ENCODE assay signal across 8 cellular contexts in genomic region chr19:58560007-58560887, GRCh38. TPM values are rescaled to one million over a fixed set of nuclear protein-coding genes. Genes with fewer than 3 reads are reported as not detected.
A peak's percentile ranks its signal among the peaks of the same experiment; 100 is the strongest.
DNase-seq lines count a peak whose midpoint lies in the region; ATAC-seq and TF ChIP-seq lines count a peak whose summit lies in the region.

No MANE protein-coding gene starts in this region.

- ATAC-seq in activated T-cell treated with anti-CD3 and anti-CD28 coated beads, Interleukin-2, amount 50 U/mL, for 72 hours (replicated peaks in 1 of 2) = no peak
- no peak for ATAC-seq in right lobe of liver

- no peak for TF ChIP-seq POLR2A in right lobe of liver (IDR thresholded peaks at IDR 0.05)

- peak overlapping the region in 2 of 3 donors; percentile 98 to 100 for H3K27ac ChIP-seq in right lobe of liver
- H3K27ac ChIP-seq in tibial artery = peak overlapping the region; percentile 99 to 100

- no peak for TF ChIP-seq CTCF in astrocyte of the cerebellum (IDR thresholded peaks at IDR 0.05; ENCODE audit: low read depth, low read length, missing control alignments)
- no peak for TF ChIP-seq CTCF in right lobe of liver (IDR thresholded peaks at IDR 0.05)
- no peak for TF ChIP-seq CTCF in tibial artery (IDR thresholded peaks at IDR 0.05)

- intact Hi-C loops in right lobe of liver (cut with DNase I) = no loop called here
- intact Hi-C loops in tibial artery (cut with DNase I; ENCODE audit: low total_unique reads) = no loop called here

- H3K9me3 ChIP-seq in right lobe of liver (no peaks in the 10 kb centered on the region), tibial artery (no peaks in the 10 kb centered on the region)

- no peaks in the 10 kb centered on the region for H3K9me3 Mint-ChIP-seq in activated T-cell treated with anti-CD3 and anti-CD28 coated beads, Interleukin-2, amount 50 U/mL, for 72 hours

- H3K27ac Mint-ChIP-seq in activated T-cell treated with anti-CD3 and anti-CD28 coated beads, Interleukin-2, amount 50 U/mL, for 72 hours = peak overlapping the region; percentile 99

- H3K4me1 Mint-ChIP-seq in activated T-cell treated with anti-CD3 and anti-CD28 coated beads, Interleukin-2, amount 50 U/mL, for 72 hours (ENCODE audit: low read depth) = peaks cover 67% of the 10 kb centered on the region

- in situ Hi-C loops in astrocyte of the cerebellum (cut with HindIII; ENCODE audit: low sequenced_read_pairs) = no loop called here

- DNase-seq in activated T-cell treated with anti-CD3 and anti-CD28 coated beads, Interleukin-2, amount 50 U/mL, for 72 hours = no peak
- no peak for DNase-seq in activated T-cell treated with anti-CD3 and anti-CD28 coated beads, Interleukin-2, amount 50 U/mL, for 1 hour
- DNase-seq in astrocyte of the cerebellum (ENCODE audit: low read depth) (no peak), right lobe of liver (no peak), tibial artery (no peak), HPDE6-E6E7 (ENCODE audit: extremely low spot score) (no peak), SHP77 (lab: John Stamatoyannopoulos, UW) (no peak)
- DNase-seq in central memory CD4-positive, alpha-beta T cell = no peak

- H3K36me3 Mint-ChIP-seq in activated T-cell treated with anti-CD3 and anti-CD28 coated beads, Interleukin-2, amount 50 U/mL, for 72 hours (ENCODE audit: insufficient read depth in 2 of 2) = peaks cover 10 to 11% of the 10 kb centered on the region in 2 donors

- H3K27me3 ChIP-seq in right lobe of liver (no peaks in the 10 kb centered on the region), tibial artery (no peaks in the 10 kb centered on the region)

- 36% methylated on average over 2 of the region's 8 CpGs for WGBS in right lobe of liver (ENCODE audit: insufficient coverage, low coverage, low lambda C conversion rate, missing lambda C conversion rate)

- peaks cover 5% of the 10 kb centered on the region for H3K27me3 Mint-ChIP-seq in activated T-cell treated with anti-CD3 and anti-CD28 coated beads, Interleukin-2, amount 50 U/mL, for 72 hours (ENCODE audit: low read depth)

- H3K4me3 Mint-ChIP-seq in activated T-cell treated with anti-CD3 and anti-CD28 coated beads, Interleukin-2, amount 50 U/mL, for 72 hours = peak overlapping the region; percentile 96 to 99

- H3K4me1 ChIP-seq in right lobe of liver = peaks cover 0 to 39% (median 9%) of the 10 kb centered on the region in 4 donors
- peaks cover 0 to 63% (median 58%) of the 10 kb centered on the region in 4 donors for H3K4me1 ChIP-seq in tibial artery

- H3K4me3 ChIP-seq in astrocyte of the cerebellum (ENCODE audit: low read depth, low read length) = peak overlapping the region; percentile 78
- peak overlapping the region; percentile 72 to 95 (median 89) for H3K4me3 ChIP-seq in right lobe of liver
- peak overlapping the region; percentile 89 to 90 for H3K4me3 ChIP-seq in tibial artery

- H3K36me3 ChIP-seq in right lobe of liver (peaks cover 0 to 12% (median 2%) of the 10 kb centered on the region in 4 donors), tibial artery (peaks cover 11 to 17% (median 17%) of the 10 kb centered on the region in 3 donors)

RNA-seq across cellular contexts. Expression of gene UBE2M, which starts 1.8 kb away (rescaled TPM):
- total RNA-seq in activated T-cell treated with anti-CD3 and anti-CD28 coated beads, Interleukin-2, amount 50 U/mL, for 72 hours = 100 to 1,000 TPM; 116 to 122 TPM
- 10 to 100 TPM; 16.0 to 23.5 (median 20.7) TPM for total RNA-seq in right lobe of liver

RNA-seq across cellular contexts. Expression of gene CHMP2A, which starts 5.3 kb away (rescaled TPM):
- 10 to 100 TPM; 80.3 to 91.8 TPM for total RNA-seq in activated T-cell treated with anti-CD3 and anti-CD28 coated beads, Interleukin-2, amount 50 U/mL, for 72 hours
- total RNA-seq in right lobe of liver = 10 to 100 TPM; 62.1 to 90.9 (median 70.7) TPM

RNA-seq across cellular contexts. Expression of gene MZF1, which starts 12.9 kb away (rescaled TPM):
- 10 to 100 TPM; 15.0 to 18.6 TPM for total RNA-seq in activated T-cell treated with anti-CD3 and anti-CD28 coated beads, Interleukin-2, amount 50 U/mL, for 72 hours
- total RNA-seq in right lobe of liver = 10 to 100 TPM in 5 of 6 experiments, 1 to 10 TPM in 1; 8.2 to 19.9 (median 14.1) TPM

RNA-seq across cellular contexts. Expression of gene TRIM28, which starts 16.4 kb away (rescaled TPM):
- total RNA-seq in activated T-cell treated with anti-CD3 and anti-CD28 coated beads, Interleukin-2, amount 50 U/mL, for 72 hours = 100 to 1,000 TPM; 351 to 473 TPM
- 100 to 1,000 TPM in 3 of 6 experiments, 10 to 100 TPM in 3; 75.4 to 106 (median 94.7) TPM for total RNA-seq in right lobe of liver

RNA-seq across cellular contexts. Expression of gene ZBTB45, which starts 40.6 kb away (rescaled TPM):
- 10 to 100 TPM; 10.8 to 12.1 TPM for total RNA-seq in activated T-cell treated with anti-CD3 and anti-CD28 coated beads, Interleukin-2, amount 50 U/mL, for 72 hours
- total RNA-seq in right lobe of liver = 1 to 10 TPM; 3.5 to 4.8 (median 4.3) TPM

Comparison
In these comparisons a context has a peak if more than half of its experiments do, and no peak if none do; other contexts are left out.
1. RNA of gene UBE2M, which starts 1.8 kb away (total RNA-seq): 116 to 122 TPM in activated T-cell treated with anti-CD3 and anti-CD28 coated beads, Interleukin-2, amount 50 U/mL, for 72 hours; 16.0 to 23.5 TPM in right lobe of liver; every median in the first group is over 4 times any median in the second.
2. Peak in every context shown above with its lines, with median percentiles within 50 percentile points of each other: H3K4me3 ChIP-seq.